33 cellular contexts compared by ENCODE assay signal in the genomic region with DNA sequence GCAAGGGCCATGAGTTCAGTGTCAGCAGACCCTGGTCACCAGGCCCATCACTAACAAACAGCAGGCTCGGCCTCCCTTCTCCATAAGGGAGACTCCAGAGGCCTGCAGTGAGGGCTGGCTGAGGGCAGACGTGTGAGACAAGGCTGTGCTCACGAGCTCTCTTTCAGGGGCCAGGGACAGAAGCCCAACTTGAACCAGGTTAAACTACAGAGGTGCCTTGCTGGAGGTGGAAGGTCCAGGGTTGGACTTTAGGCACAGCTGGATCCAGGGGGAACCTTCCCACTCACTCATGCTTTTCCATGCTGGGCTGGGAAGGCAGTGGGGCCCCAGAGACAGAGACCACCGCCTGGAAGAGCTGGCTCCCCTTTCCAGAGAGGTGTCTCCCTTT. TPM values are rescaled to one million over a fixed set of nuclear protein-coding genes. Genes with fewer than 3 reads are reported as not detected.
"Had no signal": no experiment of that assay in that cellular context is flagged by ENCODE, and none has a peak within 500 bp of the region (broad histone marks: within the 10 kb centered on the region; RNA-seq: fewer than 3 reads in every experiment).

No MANE protein-coding gene starts in this region.

- FAIRE-seq: K562, RCC 7860 had no signal

- ATAC-seq: activated naive CD4-positive, alpha-beta T cell treated with anti-CD3 and anti-CD28 coated beads, Interleukin-2, amount 50 U/mL, for 72 hours; activated T-cell treated with anti-CD3 and anti-CD28 coated beads, Interleukin-2, amount 50 U/mL, for 4 hours; K562; PC-3; Right ventricle myocardium inferior had no signal

- H3K27ac ChIP-seq: brain microvascular endothelial cell, RWPE1, VCaP had no signal

- H3K4me1 Mint-ChIP-seq: activated B cell treated with CpG ODN at 0.5 μM for 24 hours had no signal

- H3K27ac Mint-ChIP-seq: activated B cell treated with CpG ODN at 0.5 μM for 24 hours; activated CD4-positive, alpha-beta memory T cell treated with anti-CD3 and anti-CD28 coated beads for 36 hours; activated naive CD4-positive, alpha-beta T cell treated with anti-CD3 and anti-CD28 coated beads for 36 hours; activated T-helper 1 cell treated with anti-CD3 and anti-CD28 coated beads, Interleukin-12 subunit alpha, Interleukin-12 subunit beta, Interleukin-2, Interleukin-4 antibody, amounts not matched to agents 30 ng/mL and 10 ng/mL and 1 ng/mL, durations not matched to agents 14 hours and 24 hours and 36 hours had no signal

- H3K9me3 Mint-ChIP-seq: activated B cell treated with CpG ODN at 0.5 μM for 24 hours; activated CD4-positive, alpha-beta memory T cell treated with anti-CD3 and anti-CD28 coated beads for 36 hours; activated naive CD4-positive, alpha-beta T cell treated with anti-CD3 and anti-CD28 coated beads for 36 hours; activated naive CD4-positive, alpha-beta T cell treated with anti-CD3 and anti-CD28 coated beads, Interleukin-2, amount 50 U/mL, for 72 hours; activated T-helper 1 cell treated with anti-CD3 and anti-CD28 coated beads, Interleukin-12 subunit alpha, Interleukin-12 subunit beta, Interleukin-2, Interleukin-4 antibody, amounts not matched to agents 30 ng/mL and 10 ng/mL and 1 ng/mL, durations not matched to agents 14 hours and 24 hours and 36 hours had no signal

- H3K36me3 Mint-ChIP-seq: activated CD4-positive, alpha-beta memory T cell treated with anti-CD3 and anti-CD28 coated beads for 36 hours had no signal

- H3K4me3 Mint-ChIP-seq: activated B cell treated with CpG ODN at 0.5 μM for 24 hours; activated CD4-positive, alpha-beta memory T cell treated with anti-CD3 and anti-CD28 coated beads for 36 hours; activated naive CD4-positive, alpha-beta T cell treated with anti-CD3 and anti-CD28 coated beads for 36 hours; activated T-cell treated with anti-CD3 and anti-CD28 coated beads, Interleukin-2, amount 50 U/mL, for 4 hours; activated T-helper 1 cell treated with anti-CD3 and anti-CD28 coated beads, Interleukin-12 subunit alpha, Interleukin-12 subunit beta, Interleukin-2, Interleukin-4 antibody, amounts not matched to agents 30 ng/mL and 10 ng/mL and 1 ng/mL, durations not matched to agents 14 hours and 24 hours and 36 hours had no signal

- H3K4me3 ChIP-seq: K562 had no signal

- DNase-seq: activated B cell treated with CpG ODN at 0.5 μM for 24 hours; activated CD4-positive, alpha-beta memory T cell treated with anti-CD3 and anti-CD28 coated beads for 36 hours; activated CD4-positive, alpha-beta T cell treated with anti-CD3 and anti-CD28 coated beads for 4 hours; activated CD4-positive, alpha-beta T cell treated with anti-CD3 and anti-CD28 coated beads, Interleukin-2, amount 50 U/mL, for 1 hour; activated CD4-positive, CD25-positive, alpha-beta regulatory T cell treated with anti-CD3 and anti-CD28 coated beads, Interleukin-2, amount 50 U/mL, for 72 hours; activated CD8-positive, alpha-beta memory T cell treated with anti-CD3 and anti-CD28 coated beads, Interleukin-2, amount 50 U/mL, for 4 hours; activated gamma-delta T cell treated with Interleukin-2 at 50 U/mL for 16 hours; activated naive CD4-positive, alpha-beta T cell treated with anti-CD3 and anti-CD28 coated beads for 36 hours; activated T-cell treated with anti-CD3 and anti-CD28 coated beads for 4 hours; activated T-cell treated with anti-CD3 and anti-CD28 coated beads, Interleukin-2, amount 50 U/mL, for 4 hours; amniotic stem cell; brain microvascular endothelial cell; NCI-H1092 treated with DMSO at 0.1 percent for 48 hours; NCI-H1417; NCI-H1930; NCI-H2081 treated with DMSO at 0.1 percent for 48 hours; NCI-H345; NCI-H524 treated with DMSO at 0.1 percent for 48 hours; PC-3; SW 1271; T-helper 1 cell; T-helper 2 cell; T-helper 9 cell had no signal

- H3K36me3 ChIP-seq: brain microvascular endothelial cell had no signal

RNA-seq across cellular contexts. Expression of gene CFAP100, which starts 19.0 kb away (rescaled TPM):
- total RNA-seq: activated B cell treated with CpG ODN at 0.5 μM for 24 hours; activated CD4-positive, alpha-beta memory T cell treated with anti-CD3 and anti-CD28 coated beads for 36 hours; activated naive CD4-positive, alpha-beta T cell treated with anti-CD3 and anti-CD28 coated beads for 36 hours; activated naive CD4-positive, alpha-beta T cell treated with anti-CD3 and anti-CD28 coated beads, Interleukin-2, amount 50 U/mL, for 72 hours; activated T-cell treated with anti-CD3 and anti-CD28 coated beads, Interleukin-2, amount 50 U/mL, for 4 hours; activated T-helper 1 cell treated with anti-CD3 and anti-CD28 coated beads, Interleukin-12 subunit alpha, Interleukin-12 subunit beta, Interleukin-2, Interleukin-4 antibody, amounts not matched to agents 30 ng/mL and 10 ng/mL and 1 ng/mL, durations not matched to agents 14 hours and 24 hours and 36 hours; aorta; K562; M059J; NCI-H460; PC-3; Right ventricle myocardium inferior had no signal
- polyA plus RNA-seq: aorta, K562 had no signal

RNA-seq across cellular contexts. Expression of gene KLF15, which starts 56.5 kb away (rescaled TPM):
- total RNA-seq: PC-3 had no signal
